Comparison of ENCODE assay signal across 8 cellular contexts in genomic region chr15:33021806-33022389, GRCh38.
DNase-seq lines count a peak whose midpoint lies in the region; ATAC-seq and TF ChIP-seq lines count a peak whose summit lies in the region.

No MANE protein-coding gene starts in this region.

- peak overlapping the region; percentile 84 for H3K27ac Mint-ChIP-seq in type B pancreatic cell

- H3K4me3 Mint-ChIP-seq in type B pancreatic cell: no peak overlapping the region

- H3K27ac ChIP-seq in iPS DF 6.9 (ENCODE audit: low read length): no peak overlapping the region

- peaks cover 25% of the 10 kb centered on the region for H3K4me1 Mint-ChIP-seq in type B pancreatic cell (ENCODE audit: unreplicated experiment)

- no peak overlapping the region for H3K4me3 ChIP-seq in iPS DF 6.9 (ENCODE audit: low read length)

- peaks cover 3% of the 10 kb centered on the region; the same call in 1 of the 2 replicates for H3K4me1 ChIP-seq in iPS DF 6.9 (ENCODE audit: control insufficient read depth, insufficient read depth, low read length)

- no peaks in the 10 kb centered on the region for H3K36me3 ChIP-seq in iPS DF 6.9 (ENCODE audit: control insufficient read depth, insufficient read depth, low read length)

- no peaks in the 10 kb centered on the region for H3K27me3 ChIP-seq in iPS DF 6.9 (ENCODE audit: control insufficient read depth, insufficient read depth, low read length)

- H3K9me3 Mint-ChIP-seq in type B pancreatic cell: no peaks in the 10 kb centered on the region

- ATAC-seq in GM19395 (IDR thresholded peaks at IDR 0.05; ENCODE audit: unreplicated experiment): no peak
- no peak for ATAC-seq in GM19324 (IDR thresholded peaks at IDR 0.05; ENCODE audit: low FRiP score, unreplicated experiment)

- DNase-seq in A172 (ENCODE audit: low spot score) (peak; percentile 53), NCI-H2171 (lab: John Stamatoyannopoulos, UW) (peak; percentile 43), astrocyte of the hippocampus (ENCODE audit: low read depth, low spot score) (peak; percentile 73), iPS DF 6.9 (ENCODE audit: low read depth, low spot score) (peak; percentile 37), type B pancreatic cell (ENCODE audit: extremely low spot score, unreplicated experiment) (no peak)

- no CpG with 5 or more reads among the region's 4 CpGs for WGBS in iPS DF 6.9 (ENCODE audit: insufficient coverage, insufficient read length)

- peaks cover 7% of the 10 kb centered on the region for H3K36me3 Mint-ChIP-seq in type B pancreatic cell

- no peaks in the 10 kb centered on the region for H3K9me3 ChIP-seq in iPS DF 6.9 (ENCODE audit: control insufficient read depth, insufficient read depth, low read length)

- TF ChIP-seq CTCF in GM12873 (IDR thresholded peaks at IDR 0.05; ENCODE audit: insufficient read depth, low read depth, low read length, missing control alignments) (peak; percentile 50), type B pancreatic cell (conservative IDR thresholded peaks at IDR 0.05) (peak; percentile 87)

- H3K27me3 Mint-ChIP-seq in type B pancreatic cell: no peaks in the 10 kb centered on the region
